ENCODE assay signal across 10 cellular contexts in genomic region chr7:50303082-50303893, GRCh38. TPM values are rescaled to one million over a fixed set of nuclear protein-coding genes. Genes with fewer than 3 reads are reported as not detected.
DNase-seq lines count a peak whose midpoint lies in the region; ATAC-seq and TF ChIP-seq lines count a peak whose summit lies in the region.
"Had no signal": no experiment of that assay in that cellular context is flagged by ENCODE, and none has a peak within 500 bp of the region (broad histone marks: within the 10 kb centered on the region; RNA-seq: fewer than 3 reads in every experiment).

No MANE protein-coding gene starts in this region.

- intact Hi-C loops in testis (cut with DNase I; ENCODE audit: low total_unique reads) = no loop called here

- H3K4me1 ChIP-seq in iPS DF 6.9 (ENCODE audit: control insufficient read depth, insufficient read depth, low read length) (no peaks in the 10 kb centered on the region), testis (no peaks in the 10 kb centered on the region)

- H3K27me3 ChIP-seq in iPS DF 6.9 (ENCODE audit: control insufficient read depth, insufficient read depth, low read length) (peaks cover 25% of the 10 kb centered on the region), testis (no peaks in the 10 kb centered on the region), MG63 (peaks cover 48% of the 10 kb centered on the region)

- H3K27ac ChIP-seq in iPS DF 6.9 (ENCODE audit: low read length) (no peak overlapping the region), testis (no peak overlapping the region)

- H3K4me3 ChIP-seq in iPS DF 6.9 (ENCODE audit: low read length) = peak overlapping the region; percentile 95; the same call in 1 of the 2 replicates
- peak overlapping the region; percentile 21 to 31 for H3K4me3 ChIP-seq in testis
- H3K4me3 ChIP-seq in MG63 = no peak overlapping the region

- H3K9me3 ChIP-seq in iPS DF 6.9 (ENCODE audit: control insufficient read depth, insufficient read depth, low read length) = no peaks in the 10 kb centered on the region
- no peaks in the 10 kb centered on the region for H3K9me3 ChIP-seq in testis
- no peaks in the 10 kb centered on the region for H3K9me3 ChIP-seq in MG63

- DNase-seq in activated gamma-delta T cell (lab: John Stamatoyannopoulos, UW) (peak; percentile 27), activated gamma-delta T cell treated with Interleukin-2 at 50 U/mL for 16 hours (no peak), WTC11 (ENCODE audit: low spot score) (peak; percentile 24), iPS DF 6.9 (ENCODE audit: low read depth, low spot score) (no peak), testis (no peak), MG63 (no peak), NCI-H446 treated with DMSO at 0.1 percent for 48 hours (lab: John Stamatoyannopoulos, UW) (no peak), NCI-H2081 treated with DMSO at 0.1 percent for 48 hours (lab: John Stamatoyannopoulos, UW) (no peak)
- DNase-seq: left colon had no signal

- peaks cover 57% of the 10 kb centered on the region for H3K27me3 Mint-ChIP-seq in WTC11 (ENCODE audit: low read depth)

- no CpG with 5 or more reads among the region's 59 CpGs for WGBS in iPS DF 6.9 (ENCODE audit: insufficient coverage, insufficient read length)
- WGBS in testis, 2 donors = 25 to 48% methylated on average over 13 to 44 of the region's 59 CpGs

- no peaks in the 10 kb centered on the region for H3K36me3 Mint-ChIP-seq in WTC11

- CTCF ChIA-PET in WTC11 (lab: Charles Lee) = no interaction called here

- H3K27ac Mint-ChIP-seq in WTC11 = no peak overlapping the region; the same call in 1 of the 2 replicates

- H3K4me1 Mint-ChIP-seq in WTC11 = peaks cover 20% of the 10 kb centered on the region

- peak; percentile 23 for ATAC-seq in WTC11

- H3K4me3 Mint-ChIP-seq in WTC11 = peak overlapping the region; percentile 83

- TF ChIP-seq CTCF in WTC11 (IDR thresholded peaks at IDR 0.05) (no peak), testis (IDR thresholded peaks at IDR 0.05) (no peak)

- TF ChIP-seq POLR2A in testis (IDR thresholded peaks at IDR 0.05) = no peak

- H3K36me3 ChIP-seq in iPS DF 6.9 (ENCODE audit: control insufficient read depth, insufficient read depth, low read length) (no peaks in the 10 kb centered on the region), testis (ENCODE audit: low read depth, missing control alignments) (no peaks in the 10 kb centered on the region), MG63 (no peaks in the 10 kb centered on the region)

- POLR2A ChIA-PET in WTC11 (lab: Charles Lee) = no interaction called here

- H3K9me3 Mint-ChIP-seq in WTC11 = no peaks in the 10 kb centered on the region

TF ChIP-seq in WTC11, 78 proteins besides CTCF, POLR2A, EP300 and RAD21 (continues in another document):
- TF ChIP-seq SMAD3 (CRISPR knock-in tag; IDR thresholded peaks at IDR 0.05; ENCODE audit: borderline replicate concordance) = no peak
- TF ChIP-seq ZBTB43 (CRISPR knock-in tag; IDR thresholded peaks at IDR 0.05) = no peak
- 0 out of 2 replicates have a peak, but pooled peaks have one; percentile 16 for TF ChIP-seq NFE2L1 (CRISPR knock-in tag; IDR thresholded peaks at IDR 0.05)
- TF ChIP-seq E2F1 (CRISPR knock-in tag; IDR thresholded peaks at IDR 0.05) = no peak
- TF ChIP-seq NFATC4 (CRISPR knock-in tag; IDR thresholded peaks at IDR 0.05) = no peak
- no peak for TF ChIP-seq MYBL2 (CRISPR knock-in tag; IDR thresholded peaks at IDR 0.05)
- TF ChIP-seq FOXP4 (CRISPR knock-in tag; IDR thresholded peaks at IDR 0.05) = peak; percentile 50; the same call in 1 of the 2 replicates
- TF ChIP-seq E2F4 (CRISPR knock-in tag; IDR thresholded peaks at IDR 0.05; ENCODE audit: borderline replicate concordance, low read depth) = no peak
- no peak for TF ChIP-seq USF2 (CRISPR knock-in tag; IDR thresholded peaks at IDR 0.05)
- TF ChIP-seq ZNF396 (CRISPR knock-in tag; IDR thresholded peaks at IDR 0.05; ENCODE audit: borderline replicate concordance) = no peak
- no peak for TF ChIP-seq ATF2 (CRISPR knock-in tag; IDR thresholded peaks at IDR 0.05; ENCODE audit: borderline replicate concordance, low read depth)
- TF ChIP-seq ELF4 (CRISPR knock-in tag; IDR thresholded peaks at IDR 0.05; ENCODE audit: low read depth) = no peak
- TF ChIP-seq MLX (CRISPR knock-in tag; IDR thresholded peaks at IDR 0.05) = no peak

RNA-seq across cellular contexts. Expression of gene IKZF1, which starts 1.2 kb away (rescaled TPM):
- total RNA-seq in WTC11 (2021) (1.9 to 2.4 TPM (median 2.3 TPM) in 3 replicates), testis (10 to 100 TPM in 1 of 2 donors, 1 to 10 TPM in 1; 9.9 to 10.4 TPM)
- 4.2 TPM for polyA plus RNA-seq in testis (ENCODE audit: insufficient read depth, low read depth, low replicate concordance)
- not detected in 2 replicates for total RNA-seq in MG63 (2014; rRNA removed; shearing (Covaris generic); ENCODE audit: low replicate concordance)
- total RNA-seq: bronchial epithelial cell had no signal

Comparison
In these comparisons a context has a peak if more than half of its experiments do, and no peak if none do; other contexts are left out.
1. DNase-seq: peak in activated gamma-delta T cell (single experiment) and WTC11 (single experiment); none in activated gamma-delta T cell treated with Interleukin-2 at 50 U/mL for 16 hours (single experiment), iPS DF 6.9 (single experiment), testis (single experiment), MG63 (single experiment), NCI-H446 treated with DMSO at 0.1 percent for 48 hours (single experiment) and NCI-H2081 treated with DMSO at 0.1 percent for 48 hours (single experiment).